In the genomic region with DNA sequence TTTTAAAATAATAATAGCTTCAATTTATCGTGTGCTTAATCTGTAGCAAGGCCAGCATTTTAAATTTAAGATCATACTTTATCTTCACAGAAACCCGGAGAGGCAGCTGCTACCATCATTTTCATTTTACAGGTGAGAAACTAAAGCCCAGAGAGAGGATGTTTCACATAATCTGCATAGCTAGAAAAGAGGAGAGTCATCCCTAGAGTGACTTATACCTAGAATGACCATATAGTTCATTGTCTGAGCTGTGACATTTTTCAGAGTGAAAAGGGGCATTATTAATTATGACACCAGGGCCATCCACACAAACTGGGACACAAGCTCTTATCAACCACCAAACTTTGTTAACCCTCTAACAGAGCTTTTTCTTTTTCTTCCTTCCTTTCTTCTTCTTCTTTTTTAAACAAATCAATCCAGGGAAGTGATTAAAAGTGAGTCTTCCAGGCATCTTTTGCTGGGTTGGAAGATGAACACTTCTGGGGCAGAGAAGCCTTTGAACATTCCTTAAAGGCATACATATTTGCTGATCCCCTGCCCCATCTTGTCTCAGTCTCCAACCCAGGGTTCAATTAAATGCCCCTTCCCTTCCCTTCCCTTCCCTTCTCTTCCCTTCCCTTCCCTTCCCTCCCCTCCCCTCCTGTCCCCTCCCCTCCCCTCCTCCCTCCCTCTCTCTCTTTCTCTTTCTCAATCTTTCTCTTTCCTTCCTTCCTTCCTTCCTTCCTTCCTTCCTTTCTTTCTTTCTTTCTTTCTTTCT, we compare ENCODE assay signal across 19 cellular contexts.
"Had no signal": no experiment of that assay in that cellular context is flagged by ENCODE, and none has a peak within 500 bp of the region (broad histone marks: within the 10 kb centered on the region; RNA-seq: fewer than 3 reads in every experiment).

No MANE protein-coding gene starts in this region.

- H3K36me3 ChIP-seq: brain microvascular endothelial cell, gastroesophageal sphincter, left ventricle myocardium inferior, prostate gland, sigmoid colon, transverse colon had no signal

- H3K9me3 ChIP-seq: gastroesophageal sphincter, left ventricle myocardium inferior, prostate gland, sigmoid colon, transverse colon had no signal

- H3K27me3 ChIP-seq: brain microvascular endothelial cell, gastroesophageal sphincter, sigmoid colon, transverse colon had no signal

- H3K4me1 ChIP-seq: gastroesophageal sphincter, left ventricle myocardium inferior, prostate gland, sigmoid colon, transverse colon had no signal

- ATAC-seq: activated CD8-positive, alpha-beta T cell treated with anti-CD3 and anti-CD28 coated beads for 36 hours; activated T-cell treated with anti-CD3 and anti-CD28 coated beads, Interleukin-2, amount 50 U/mL, for 72 hours; effector memory CD8-positive, alpha-beta T cell; gastroesophageal sphincter; natural killer cell treated with Interleukin-12 subunit alpha and Interleukin-12 subunit beta and Interleukin-15 and Interleukin-18, amount 100 ng/mL, for 72 hours; stimulated activated naive B cell treated with anti-CD40 and anti-IgM and Interleukin-4, amounts not matched to agents 10 μg/mL and 1 μg/mL and 100 μg/mL, for 72 hours had no signal

- H3K27me3 Mint-ChIP-seq: activated CD8-positive, alpha-beta T cell treated with anti-CD3 and anti-CD28 coated beads for 36 hours; activated naive CD8-positive, alpha-beta T cell treated with anti-CD3 and anti-CD28 coated beads for 36 hours; effector memory CD8-positive, alpha-beta T cell; stimulated activated naive B cell treated with anti-CD40 and anti-IgM and Interleukin-4, amounts not matched to agents 10 μg/mL and 1 μg/mL and 100 μg/mL, for 72 hours had no signal

- H3K27ac ChIP-seq: brain microvascular endothelial cell, gastroesophageal sphincter, left ventricle myocardium inferior, prostate gland, sigmoid colon, transverse colon had no signal

- H3K27ac Mint-ChIP-seq: activated CD8-positive, alpha-beta T cell treated with anti-CD3 and anti-CD28 coated beads for 36 hours; activated naive CD8-positive, alpha-beta T cell treated with anti-CD3 and anti-CD28 coated beads for 36 hours; activated T-cell treated with anti-CD3 and anti-CD28 coated beads, Interleukin-2, amount 50 U/mL, for 72 hours; effector memory CD8-positive, alpha-beta T cell; natural killer cell treated with Interleukin-12 subunit alpha and Interleukin-12 subunit beta and Interleukin-15 and Interleukin-18, amount 100 ng/mL, for 72 hours; stimulated activated naive B cell treated with anti-CD40 and anti-IgM and Interleukin-4, amounts not matched to agents 10 μg/mL and 1 μg/mL and 100 μg/mL, for 72 hours had no signal

- H3K4me1 Mint-ChIP-seq: activated naive CD8-positive, alpha-beta T cell treated with anti-CD3 and anti-CD28 coated beads for 36 hours; stimulated activated naive B cell treated with anti-CD40 and anti-IgM and Interleukin-4, amounts not matched to agents 10 μg/mL and 1 μg/mL and 100 μg/mL, for 72 hours had no signal

- H3K4me3 ChIP-seq: gastroesophageal sphincter, left ventricle myocardium inferior, prostate gland, sigmoid colon, transverse colon had no signal

- H3K4me3 Mint-ChIP-seq: activated CD8-positive, alpha-beta T cell treated with anti-CD3 and anti-CD28 coated beads for 36 hours; activated naive CD8-positive, alpha-beta T cell treated with anti-CD3 and anti-CD28 coated beads for 36 hours; activated T-cell treated with anti-CD3 and anti-CD28 coated beads, Interleukin-2, amount 50 U/mL, for 72 hours; effector memory CD8-positive, alpha-beta T cell; natural killer cell treated with Interleukin-12 subunit alpha and Interleukin-12 subunit beta and Interleukin-15 and Interleukin-18, amount 100 ng/mL, for 72 hours; stimulated activated naive B cell treated with anti-CD40 and anti-IgM and Interleukin-4, amounts not matched to agents 10 μg/mL and 1 μg/mL and 100 μg/mL, for 72 hours had no signal

- DNase-seq: activated CD4-positive, alpha-beta T cell treated with anti-CD3 and anti-CD28 coated beads for 1 hour; activated CD8-positive, alpha-beta memory T cell treated with anti-CD3 and anti-CD28 coated beads, Interleukin-2, amount 50 U/mL, for 4 hours; activated CD8-positive, alpha-beta T cell treated with anti-CD3 and anti-CD28 coated beads for 36 hours; activated gamma-delta T cell treated with Interleukin-2 at 50 U/mL for 16 hours; activated naive CD8-positive, alpha-beta T cell treated with anti-CD3 and anti-CD28 coated beads for 36 hours; activated T-cell treated with anti-CD3 and anti-CD28 coated beads, Interleukin-2, amount 50 U/mL, for 72 hours; brain microvascular endothelial cell; effector memory CD8-positive, alpha-beta T cell; kidney; left ventricle myocardium inferior; mesenchymal stem cell; nucleus accumbens; sigmoid colon; stimulated activated CD4-positive, alpha-beta T cell treated with anti-CD3 and anti-CD28 coated beads, Interleukin-2, amount 100 ng/mL, for 24 hours; stimulated activated naive B cell treated with anti-CD40 and anti-IgM and Interleukin-4, amounts not matched to agents 10 μg/mL and 1 μg/mL and 100 μg/mL, for 72 hours; transverse colon had no signal

- H3K36me3 Mint-ChIP-seq: activated naive CD8-positive, alpha-beta T cell treated with anti-CD3 and anti-CD28 coated beads for 36 hours; natural killer cell treated with Interleukin-12 subunit alpha and Interleukin-12 subunit beta and Interleukin-15 and Interleukin-18, amount 100 ng/mL, for 72 hours; stimulated activated naive B cell treated with anti-CD40 and anti-IgM and Interleukin-4, amounts not matched to agents 10 μg/mL and 1 μg/mL and 100 μg/mL, for 72 hours had no signal
